ENCODE assay signal across 10 cellular contexts in genomic region chr1:151055581-151055980, GRCh38. TPM values are rescaled to one million over a fixed set of nuclear protein-coding genes. Genes with fewer than 3 reads are reported as not detected.
DNase-seq lines count a peak whose midpoint lies in the region; ATAC-seq and TF ChIP-seq lines count a peak whose summit lies in the region.
"Had no signal": no experiment of that assay in that cellular context is flagged by ENCODE, and none has a peak within 500 bp of the region (broad histone marks: within the 10 kb centered on the region; RNA-seq: fewer than 3 reads in every experiment).

No MANE protein-coding gene starts in this region.

- H4K91ac ChIP-seq in H9 (ENCODE audit: insufficient read length, low read depth, low read length), result no peak overlapping the region

- TF ChIP-seq POLR2A in NB4 (IDR thresholded peaks at IDR 0.05; ENCODE audit: extremely low read depth, insufficient read length), result no peak

- H2AFZ ChIP-seq in H9 (ENCODE audit: low read length), result no peak overlapping the region

- H3K27ac Mint-ChIP-seq in progenitor cell of endocrine pancreas (peak overlapping the region; percentile 84), H9 (no peak overlapping the region)

- H3K36me3 ChIP-seq in BLaER1 (peaks cover 74% of the 10 kb centered on the region), BE2C (peaks cover 49% of the 10 kb centered on the region)
- H3K36me3 ChIP-seq in effector memory CD4-positive, alpha-beta T cell (ENCODE audit: control insufficient read depth, insufficient read depth, low read length), result peaks cover 45% of the 10 kb centered on the region

- H3K9ac ChIP-seq in BLaER1 (peak overlapping the region; percentile 66; the same call in 1 of the 2 replicates), H9 (ENCODE audit: extremely low read depth, insufficient read length, low read length) (no peak overlapping the region)

- TF ChIP-seq CTCF in NB4 (IDR thresholded peaks at IDR 0.05; ENCODE audit: low read depth, low read length) (no peak), progenitor cell of endocrine pancreas (IDR thresholded peaks at IDR 0.05; ENCODE audit: unreplicated experiment) (no peak), H9 (conservative IDR thresholded peaks at IDR 0.05) (no peak), BE2C (IDR thresholded peaks at IDR 0.05; ENCODE audit: low read depth, low read length) (no peak)

- H4K5ac ChIP-seq in H9 (ENCODE audit: insufficient read length, low read depth, low read length), result no peak overlapping the region

- H3K4me1 Mint-ChIP-seq in progenitor cell of endocrine pancreas (ENCODE audit: low read depth) (peaks cover 30% of the 10 kb centered on the region), H9 (peaks cover 22 to 26% of the 10 kb centered on the region in 2 experiments)

- H3K27me3 Mint-ChIP-seq in progenitor cell of endocrine pancreas (no peaks in the 10 kb centered on the region), H9 (ENCODE audit: low read depth) (no peaks in the 10 kb centered on the region)

- H3K27ac ChIP-seq in BLaER1 (no peak overlapping the region), H9 (ENCODE audit: insufficient read length, low read depth, low read length) (no peak overlapping the region)
- H3K27ac ChIP-seq in effector memory CD4-positive, alpha-beta T cell (ENCODE audit: insufficient read depth, low read length, poor library complexity, severe bottlenecking), result peak overlapping the region; percentile 98

- H3K27me3 ChIP-seq in BLaER1 (no peaks in the 10 kb centered on the region; the same call in 1 of the 2 replicates), H9 (ENCODE audit: insufficient read depth, low read length) (no peaks in the 10 kb centered on the region), BE2C (no peaks in the 10 kb centered on the region)
- H3K27me3 ChIP-seq in effector memory CD4-positive, alpha-beta T cell (replicated peaks; ENCODE audit: control insufficient read depth, insufficient read depth, low read length, poor library complexity, severe bottlenecking), result no peaks in the 10 kb centered on the region

- no peak overlapping the region for H3K56ac ChIP-seq in H9 (ENCODE audit: insufficient read length, low read depth, low read length)

- peaks cover 76% of the 10 kb centered on the region for H4K20me1 ChIP-seq in BLaER1
- no peaks in the 10 kb centered on the region for H4K20me1 ChIP-seq in H9 (ENCODE audit: control insufficient read depth, insufficient read depth, insufficient read length)

- peaks cover 21% of the 10 kb centered on the region for H3K36me3 Mint-ChIP-seq in progenitor cell of endocrine pancreas (ENCODE audit: insufficient read depth)
- H3K36me3 Mint-ChIP-seq in H9 (ENCODE audit: insufficient read depth in 1 of 3, low read depth in 3 of 3), result peaks cover 23 to 70% (median 59%) of the 10 kb centered on the region in 3 experiments

- peaks cover 12% of the 10 kb centered on the region for H3K79me1 ChIP-seq in H9 (ENCODE audit: insufficient read depth, low read depth, low read length, poor library complexity, severe bottlenecking)

- peak overlapping the region; percentile 95 for H3K4me2 ChIP-seq in BLaER1
- no peak overlapping the region for H3K4me2 ChIP-seq in H9 (ENCODE audit: insufficient read depth, insufficient read length, low read length)

- no peak for DNase-seq in NB4 (ENCODE audit: low read depth)
- no peak for DNase-seq in effector memory CD4-positive, alpha-beta T cell
- DNase-seq in progenitor cell of endocrine pancreas (ENCODE audit: low spot score, unreplicated experiment), result no peak
- DNase-seq in H9, result no peak
- no peak for DNase-seq in BE2C
- DNase-seq: activated CD4-positive, CD25-positive, alpha-beta regulatory T cell; occipital lobe had no signal

- no peak for ATAC-seq in HG03135 (IDR thresholded peaks at IDR 0.05; ENCODE audit: unreplicated experiment)
- no peak for ATAC-seq in HG02884 (IDR thresholded peaks at IDR 0.05; ENCODE audit: unreplicated experiment)

- H2BK5ac ChIP-seq in H9 (ENCODE audit: insufficient read length, low read length), result no peak overlapping the region

- H2BK12ac ChIP-seq in H9 (ENCODE audit: insufficient read length, low read depth, low read length), result no peak overlapping the region

- H3K14ac ChIP-seq in H9 (ENCODE audit: insufficient read depth, low read length), result no peak overlapping the region

- H3K4ac ChIP-seq in H9 (ENCODE audit: low read depth, low read length), result no peak overlapping the region

- H3K4me1 ChIP-seq in BLaER1 (peaks cover 39% of the 10 kb centered on the region), H9 (ENCODE audit: insufficient read depth, low read length) (peaks cover 7% of the 10 kb centered on the region; the same call in 1 of the 2 replicates), BE2C (0 out of 2 replicates have a peak, but pooled peaks cover 3% of the 10 kb centered on the region)
- peaks cover 52% of the 10 kb centered on the region for H3K4me1 ChIP-seq in effector memory CD4-positive, alpha-beta T cell (ENCODE audit: control insufficient read depth, insufficient read depth, low read length, poor library complexity, severe bottlenecking)

- H3K4me3 ChIP-seq in BLaER1 (no peak overlapping the region), NB4 (ENCODE audit: low read depth, low read length) (peak overlapping the region; percentile 23), BE2C (ENCODE audit: low read depth, low read length) (no peak overlapping the region)
- peak overlapping the region; percentile 88 for H3K4me3 ChIP-seq in effector memory CD4-positive, alpha-beta T cell (ENCODE audit: insufficient read depth, low read depth, low read length, poor library complexity, severe bottlenecking)

- no CpG with 5 or more reads among the region's 2 CpGs for WGBS in H9 (ENCODE audit: extremely low coverage, insufficient read length, low lambda C conversion rate)

- H2BK20ac ChIP-seq in H9 (ENCODE audit: low read depth, low read length, poor library complexity, severe bottlenecking), result no peak overlapping the region

- no peak overlapping the region for H4K8ac ChIP-seq in H9 (replicated peaks; ENCODE audit: insufficient read length, low read depth, low read length)

- H3K18ac ChIP-seq in H9 (ENCODE audit: insufficient read length, low read depth, low read length), result no peak overlapping the region

- H2BK15ac ChIP-seq in H9 (ENCODE audit: low read depth, low read length), result no peak overlapping the region

- H3K9me3 ChIP-seq in BLaER1 (no peaks in the 10 kb centered on the region), H9 (ENCODE audit: control insufficient read depth, low read depth, low read length) (no peaks in the 10 kb centered on the region), BE2C (no peaks in the 10 kb centered on the region)
- no peaks in the 10 kb centered on the region for H3K9me3 ChIP-seq in effector memory CD4-positive, alpha-beta T cell (ENCODE audit: control insufficient read depth, low read length)

- H2AK5ac ChIP-seq in H9 (ENCODE audit: insufficient read length, low read length), result no peak overlapping the region

- H3K9me3 Mint-ChIP-seq in progenitor cell of endocrine pancreas (ENCODE audit: low read depth), result no peaks in the 10 kb centered on the region
- no peaks in the 10 kb centered on the region for H3K9me3 Mint-ChIP-seq in H9

- H3K23ac ChIP-seq in H9 (ENCODE audit: insufficient read length, low read depth, low read length), result no peak overlapping the region

- no peak overlapping the region for H3T11ph ChIP-seq in H9 (ENCODE audit: low read length)

- H3K79me2 ChIP-seq in H9 (ENCODE audit: insufficient read depth, low read length), result peaks cover 18% of the 10 kb centered on the region; the same call in 1 of the 2 replicates

- H3K23me2 ChIP-seq in H9 (ENCODE audit: insufficient read length, low read depth, low read length, poor library complexity, severe bottlenecking), result peaks cover 22% of the 10 kb centered on the region

- no peak overlapping the region for H2BK120ac ChIP-seq in H9 (ENCODE audit: low read depth, low read length, poor library complexity, severe bottlenecking)

- H3K4me3 Mint-ChIP-seq in progenitor cell of endocrine pancreas (ENCODE audit: low read depth), result no peak overlapping the region
- no peak overlapping the region for H3K4me3 Mint-ChIP-seq in H9

RNA-seq across cellular contexts. Expression of gene CDC42SE1, which starts 3.8 kb away (rescaled TPM):
- 101 and 105 TPM in 2 replicates for total RNA-seq in progenitor cell of endocrine pancreas
- 83.9 and 87.3 TPM in 2 replicates for total RNA-seq in H9 (2021)
- polyA plus RNA-seq in BE2C (2012; ENCODE audit: insufficient read depth, insufficient read length, low read depth), result 61.9 TPM

RNA-seq across cellular contexts. Expression of gene MLLT11, which starts 4.6 kb away (rescaled TPM):
- total RNA-seq in progenitor cell of endocrine pancreas (29.5 and 30.0 TPM in 2 replicates), H9 (2021) (13.0 and 13.2 TPM in 2 replicates)
- 76.1 TPM for polyA plus RNA-seq in BE2C (2012; ENCODE audit: insufficient read depth, insufficient read length, low read depth)

RNA-seq across cellular contexts. Expression of gene C1orf56, which starts 8.0 kb away (rescaled TPM):
- total RNA-seq in progenitor cell of endocrine pancreas, result 4.5 and 7.0 TPM in 2 replicates
- 3.6 and 4.8 TPM in 2 replicates for total RNA-seq in H9 (2021)
- polyA plus RNA-seq in BE2C (2012; ENCODE audit: insufficient read depth, insufficient read length, low read depth), result 10.4 TPM

RNA-seq across cellular contexts. Expression of gene GABPB2, which starts 15.0 kb away (rescaled TPM):
- 12.4 and 12.7 TPM in 2 replicates for total RNA-seq in progenitor cell of endocrine pancreas
- total RNA-seq in H9 (2021), result 3.8 and 4.1 TPM in 2 replicates
- 1.9 TPM for polyA plus RNA-seq in BE2C (2012; ENCODE audit: insufficient read depth, insufficient read length, low read depth)

RNA-seq across cellular contexts. Expression of gene BNIPL, which starts 19.2 kb away (rescaled TPM):
- total RNA-seq in progenitor cell of endocrine pancreas (0.91 and 0.93 TPM in 2 replicates), H9 (2021) (1.2 and 1.5 TPM in 2 replicates)
- polyA plus RNA-seq in BE2C (2012; ENCODE audit: insufficient read depth, insufficient read length, low read depth), result 0.26 TPM

Comparison
In these comparisons a context has a peak if more than half of its experiments do, and no peak if none do; other contexts are left out.
1. H3K4me3 ChIP-seq: peak in NB4 (single experiment) and effector memory CD4-positive, alpha-beta T cell (single experiment); none in BLaER1 (single experiment) and BE2C (single experiment).